ENCODE assay signal across 13 cellular contexts in genomic region chr6:99745651-99746050, GRCh38.
A peak's percentile ranks its signal among the peaks of the same experiment; 100 is the strongest.
DNase-seq lines count a peak whose midpoint lies in the region; ATAC-seq, FAIRE-seq and TF ChIP-seq lines count a peak whose summit lies in the region.
"Had no signal": no experiment of that assay in that cellular context is flagged by ENCODE, and none has a peak within 500 bp of the region (broad histone marks: within the 10 kb centered on the region; RNA-seq: fewer than 3 reads in every experiment).

No MANE protein-coding gene starts in this region.

- intact Hi-C loops in cardiac septum (cut with DNase I): loop anchor here (5.0 to 10.0 kb wide), 2 partner anchors 141 to 278 kb away; partner anchors contain the start of gene PRDM13

- H3K36me3 Mint-ChIP-seq in natural killer cell treated with Interleukin-12 subunit alpha and Interleukin-12 subunit beta and Interleukin-15 and Interleukin-18, amount 100 ng/mL, for 72 hours: no peaks in the 10 kb centered on the region
- H3K36me3 Mint-ChIP-seq: activated CD4-positive, alpha-beta memory T cell treated with anti-CD3 and anti-CD28 coated beads for 36 hours; T-cell had no signal

- no peak overlapping the region for H3K27ac Mint-ChIP-seq in natural killer cell treated with Interleukin-12 subunit alpha and Interleukin-12 subunit beta and Interleukin-15 and Interleukin-18, amount 100 ng/mL, for 72 hours
- H3K27ac Mint-ChIP-seq: activated CD4-positive, alpha-beta memory T cell treated with anti-CD3 and anti-CD28 coated beads for 36 hours had no signal

- H3K27me3 Mint-ChIP-seq in natural killer cell treated with Interleukin-12 subunit alpha and Interleukin-12 subunit beta and Interleukin-15 and Interleukin-18, amount 100 ng/mL, for 72 hours: peaks cover 29 to 45% of the 10 kb centered on the region in 2 donors

- DNase-seq in Daoy (ENCODE audit: low read depth) (peak; percentile 9), HTR-8/SVneo (ENCODE audit: insufficient read length, low spot score) (peak; percentile 41), cardiac fibroblast (ENCODE audit: low read depth in 2 of 2) (peak; percentile 7 to 44), non-pigmented ciliary epithelial cell (ENCODE audit: low read depth) (peak; percentile 10), cardiac septum (ENCODE audit: low spot score) (no peak)
- no peak for DNase-seq in natural killer cell treated with Interleukin-12 subunit alpha and Interleukin-12 subunit beta and Interleukin-15 and Interleukin-18, amount 100 ng/mL, for 72 hours (ENCODE audit: low spot score)
- DNase-seq: left lung had no signal

- TF ChIP-seq CTCF in cardiac fibroblast (IDR thresholded peaks at IDR 0.05; ENCODE audit: low read depth, low read length): no peak

- ATAC-seq in HG02973 (IDR thresholded peaks at IDR 0.05; ENCODE audit: unreplicated experiment) (no peak), HG03097 (IDR thresholded peaks at IDR 0.05; ENCODE audit: low FRiP score, unreplicated experiment) (no peak)
- no peak for ATAC-seq in natural killer cell treated with Interleukin-12 subunit alpha and Interleukin-12 subunit beta and Interleukin-15 and Interleukin-18, amount 100 ng/mL, for 72 hours

- FAIRE-seq in HTR-8/SVneo (lab: Jason Lieb, UNC): peak; percentile 80
- FAIRE-seq: frontal cortex, small intestine had no signal

- H3K4me3 Mint-ChIP-seq in natural killer cell treated with Interleukin-12 subunit alpha and Interleukin-12 subunit beta and Interleukin-15 and Interleukin-18, amount 100 ng/mL, for 72 hours: no peak overlapping the region
- H3K4me3 Mint-ChIP-seq: activated CD4-positive, alpha-beta memory T cell treated with anti-CD3 and anti-CD28 coated beads for 36 hours; T-cell had no signal

- no peaks in the 10 kb centered on the region for H3K4me1 Mint-ChIP-seq in natural killer cell treated with Interleukin-12 subunit alpha and Interleukin-12 subunit beta and Interleukin-15 and Interleukin-18, amount 100 ng/mL, for 72 hours (ENCODE audit: low read depth in 2 of 2)
- H3K4me1 Mint-ChIP-seq: T-cell had no signal

- H3K9me3 Mint-ChIP-seq in natural killer cell treated with Interleukin-12 subunit alpha and Interleukin-12 subunit beta and Interleukin-15 and Interleukin-18, amount 100 ng/mL, for 72 hours: no peaks in the 10 kb centered on the region
- H3K9me3 Mint-ChIP-seq: activated CD4-positive, alpha-beta memory T cell treated with anti-CD3 and anti-CD28 coated beads for 36 hours; T-cell had no signal

- no peak overlapping the region for H3K4me3 ChIP-seq in cardiac fibroblast (replicated peaks in 1 of 2; ENCODE audit: low read depth in 2 of 2, low read length in 2 of 2)
- H3K4me3 ChIP-seq: left lung had no signal

Comparison
In these comparisons a context has a peak if more than half of its experiments do, and no peak if none do; other contexts are left out.
1. DNase-seq: peak in Daoy (single experiment), HTR-8/SVneo (single experiment), cardiac fibroblast (2 of 2) and non-pigmented ciliary epithelial cell (single experiment); none in cardiac septum (single experiment) and natural killer cell treated with Interleukin-12 subunit alpha and Interleukin-12 subunit beta and Interleukin-15 and Interleukin-18, amount 100 ng/mL, for 72 hours (single experiment).